ENCODE assay signal across 12 cellular contexts in the genomic region with DNA sequence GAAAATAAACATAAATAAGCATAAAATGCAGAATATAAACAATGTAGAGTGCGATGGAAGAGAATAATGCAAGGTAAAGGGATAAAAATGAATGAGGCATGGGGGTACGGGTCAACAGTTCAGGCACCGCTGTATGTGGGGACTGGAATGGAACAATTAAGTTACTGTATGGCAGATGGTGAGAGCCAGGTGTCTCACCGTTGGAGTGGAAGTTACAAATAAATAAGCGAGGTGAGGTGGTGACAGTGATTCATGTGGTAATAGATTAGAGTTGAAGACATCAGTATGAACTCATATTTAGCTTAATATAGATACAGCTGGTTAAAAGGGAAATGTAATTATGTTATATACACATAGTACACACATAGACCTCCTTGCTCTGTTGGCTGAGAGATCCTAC.
DNase-seq lines count a peak whose midpoint lies in the region; ATAC-seq and TF ChIP-seq lines count a peak whose summit lies in the region.
"Had no signal": no experiment of that assay in that cellular context is flagged by ENCODE, and none has a peak within 500 bp of the region (broad histone marks: within the 10 kb centered on the region; RNA-seq: fewer than 3 reads in every experiment).

No MANE protein-coding gene starts in this region.

- H3K36me3 ChIP-seq in tibial artery = no peaks in the 10 kb centered on the region

- intact Hi-C loops in tibial artery (cut with DNase I; ENCODE audit: low total_unique reads) = no loop called here

- no peak for ATAC-seq in HG03095 (IDR thresholded peaks at IDR 0.05; ENCODE audit: unreplicated experiment)
- ATAC-seq: left ventricle myocardium superior had no signal

- DNase-seq in NCI-H2107 treated with DMSO at 0.1 percent for 48 hours (lab: John Stamatoyannopoulos, UW; ENCODE audit: unreplicated experiment) (peak; percentile 76), NCI-H2107 (lab: John Stamatoyannopoulos, UW) (no peak), NCI-H2227 treated with DMSO at 0.1 percent for 48 hours (lab: John Stamatoyannopoulos, UW) (peak; percentile 42), SW480 (ENCODE audit: low spot score) (peak; percentile 62), tibial artery (no peak), HuH-7.5 (ENCODE audit: low spot score) (no peak), AG20443 (ENCODE audit: low spot score) (no peak)
- DNase-seq: activated CD4-positive, alpha-beta T cell treated with anti-CD3 and anti-CD28 coated beads for 1 hour; left ventricle myocardium superior; NCI-H446 treated with DMSO at 0.1 percent for 48 hours; T-helper 2 cell had no signal

- H3K27ac ChIP-seq in tibial artery = peak overlapping the region; percentile 2 to 56

- no peak overlapping the region for H3K4me3 ChIP-seq in tibial artery

- H3K4me1 ChIP-seq in tibial artery = peaks cover 0 to 24% (median 9%) of the 10 kb centered on the region in 4 donors

- no peak for TF ChIP-seq CTCF in tibial artery (IDR thresholded peaks at IDR 0.05)

- H3K9me3 ChIP-seq in tibial artery = no peaks in the 10 kb centered on the region

- H3K27me3 ChIP-seq in tibial artery = no peaks in the 10 kb centered on the region

Comparison
In these comparisons a context has a peak if more than half of its experiments do, and no peak if none do; other contexts are left out.
1. DNase-seq: peak in NCI-H2107 treated with DMSO at 0.1 percent for 48 hours (single experiment), NCI-H2227 treated with DMSO at 0.1 percent for 48 hours (single experiment) and SW480 (single experiment); none in NCI-H2107 (single experiment), tibial artery (0 of 2), HuH-7.5 (single experiment) and AG20443 (single experiment).